In genomic region chr10:73911553-73912004, GRCh38 we compare ENCODE assay signal across 9 cellular contexts. TPM values are rescaled to one million over a fixed set of nuclear protein-coding genes. Genes with fewer than 3 reads are reported as not detected.
DNase-seq lines count a peak whose midpoint lies in the region; ATAC-seq, FAIRE-seq and TF ChIP-seq lines count a peak whose summit lies in the region.
"Had no signal": no experiment of that assay in that cellular context is flagged by ENCODE, and none has a peak within 500 bp of the region (broad histone marks: within the 10 kb centered on the region; RNA-seq: fewer than 3 reads in every experiment).

No MANE protein-coding gene starts in this region.

- intact Hi-C loops in pancreas (cut with DNase I) = no loop called here

- H3K27ac ChIP-seq in DND-41 (ENCODE audit: low read length) = no peak overlapping the region
- peak overlapping the region in 2 of 4 donors; percentile 57 to 64 for H3K27ac ChIP-seq in pancreas

- peak overlapping the region; percentile 87 for H3K4me2 ChIP-seq in DND-41 (ENCODE audit: insufficient read depth, low read length)

- H3K9me3 ChIP-seq in DND-41 (ENCODE audit: insufficient read depth, low read length, severe bottlenecking) (no peaks in the 10 kb centered on the region), pancreas (no peaks in the 10 kb centered on the region)

- H3K27me3 ChIP-seq in DND-41 (ENCODE audit: insufficient read depth, low read length, poor library complexity) (peaks cover 73% of the 10 kb centered on the region), pancreas (no peaks in the 10 kb centered on the region)

- H3K9ac ChIP-seq in DND-41 (ENCODE audit: low read depth, low read length) = peak overlapping the region; percentile 37; the same call in 1 of the 2 replicates

- H3K4me3 ChIP-seq in DND-41 (ENCODE audit: low read depth in 1 of 2, low read length in 2 of 2) (peak overlapping the region in 1 of 2 experiments; percentile 57; a peak in 2 of 4 replicates), pancreas (peak overlapping the region; percentile 31 to 76 (median 40))

- DNase-seq in DND-41 (no peak), RKO (ENCODE audit: low spot score) (peak; percentile 52), fibroblast of gingiva (ENCODE audit: low read depth) (peak; percentile 35), pancreas (peak in 1 of 6 donors; percentile 22), NOMO-1 (lab: John Stamatoyannopoulos, UW; ENCODE audit: unreplicated experiment in 2 of 2) (no peak)
- no peak for DNase-seq in NK-92 treated with Interleukin-12 subunit alpha and Interleukin-12 subunit beta, amount 100 ng/mL, for 24 hours (lab: John Stamatoyannopoulos, UW)

- H3K36me3 ChIP-seq in DND-41 (ENCODE audit: insufficient read depth, low read length) (no peaks in the 10 kb centered on the region), pancreas (no peaks in the 10 kb centered on the region)

- FAIRE-seq in pancreas (lab: Jason Lieb, UNC) = no peak
- FAIRE-seq: H54 had no signal

- no peak for TF ChIP-seq CTCF in DND-41 (IDR thresholded peaks at IDR 0.05; ENCODE audit: borderline replicate concordance, extremely low read depth, low read length, poor library complexity, severe bottlenecking)
- no peak for TF ChIP-seq CTCF in pancreas (IDR thresholded peaks at IDR 0.05)

- ATAC-seq in DND-41 (ENCODE audit: insufficient read depth, low read depth) = no peak
- peak in 3 of 4 donors; percentile 5 to 18 (median 12) for ATAC-seq in pancreas
- ATAC-seq in GM19452 (IDR thresholded peaks at IDR 0.05; ENCODE audit: unreplicated experiment) = no peak
- no peak for ATAC-seq in GM21529 (IDR thresholded peaks at IDR 0.05; ENCODE audit: unreplicated experiment)

- WGBS in pancreas, 2 donors = 16 to 17% methylated on average over 14 of the region's 14 CpGs

- H3K4me1 ChIP-seq in DND-41 (ENCODE audit: insufficient read depth, low read length) (peaks cover 46% of the 10 kb centered on the region), pancreas (peaks cover 0 to 4% (median 0%) of the 10 kb centered on the region in 3 donors)

- peaks cover 24% of the 10 kb centered on the region for H4K20me1 ChIP-seq in DND-41 (ENCODE audit: insufficient read depth, low read length)

- H2AFZ ChIP-seq in DND-41 (ENCODE audit: low read depth, low read length) = peak overlapping the region; percentile 30; the same call in 1 of the 2 replicates

- no peaks in the 10 kb centered on the region for H3K79me2 ChIP-seq in DND-41 (ENCODE audit: insufficient read depth, low read length)

RNA-seq across cellular contexts. Expression of gene PLAU, which starts 0.6 kb away (rescaled TPM):
- total RNA-seq in pancreas = 10 to 100 TPM in 2 of 6 donors, 1 to 10 TPM in 4; 1.5 to 16.3 (median 3.6) TPM
- polyA plus RNA-seq in pancreas = 1 to 10 TPM; 3.0 to 6.4 TPM

RNA-seq across cellular contexts. Expression of gene CAMK2G, which starts 37.2 kb away (rescaled TPM):
- 10 to 100 TPM in 1 of 6 donors, 1 to 10 TPM in 5; 5.3 to 10.5 (median 7.6) TPM for total RNA-seq in pancreas
- 10 to 100 TPM in 1 of 2 donors, 1 to 10 TPM in 1; 9.0 to 18.4 TPM for polyA plus RNA-seq in pancreas

Comparison
In these comparisons a context has a peak if more than half of its experiments do, and no peak if none do; other contexts are left out.
1. ATAC-seq: peak in pancreas (3 of 4); none in DND-41 (single experiment), GM19452 (single experiment) and GM21529 (single experiment).
2. DNase-seq: peak in RKO (single experiment) and fibroblast of gingiva (single experiment); none in DND-41 (single experiment), NOMO-1 (0 of 2) and NK-92 treated with Interleukin-12 subunit alpha and Interleukin-12 subunit beta, amount 100 ng/mL, for 24 hours (single experiment).